Comparison of ENCODE assay signal across 8 cellular contexts in the genomic region with DNA sequence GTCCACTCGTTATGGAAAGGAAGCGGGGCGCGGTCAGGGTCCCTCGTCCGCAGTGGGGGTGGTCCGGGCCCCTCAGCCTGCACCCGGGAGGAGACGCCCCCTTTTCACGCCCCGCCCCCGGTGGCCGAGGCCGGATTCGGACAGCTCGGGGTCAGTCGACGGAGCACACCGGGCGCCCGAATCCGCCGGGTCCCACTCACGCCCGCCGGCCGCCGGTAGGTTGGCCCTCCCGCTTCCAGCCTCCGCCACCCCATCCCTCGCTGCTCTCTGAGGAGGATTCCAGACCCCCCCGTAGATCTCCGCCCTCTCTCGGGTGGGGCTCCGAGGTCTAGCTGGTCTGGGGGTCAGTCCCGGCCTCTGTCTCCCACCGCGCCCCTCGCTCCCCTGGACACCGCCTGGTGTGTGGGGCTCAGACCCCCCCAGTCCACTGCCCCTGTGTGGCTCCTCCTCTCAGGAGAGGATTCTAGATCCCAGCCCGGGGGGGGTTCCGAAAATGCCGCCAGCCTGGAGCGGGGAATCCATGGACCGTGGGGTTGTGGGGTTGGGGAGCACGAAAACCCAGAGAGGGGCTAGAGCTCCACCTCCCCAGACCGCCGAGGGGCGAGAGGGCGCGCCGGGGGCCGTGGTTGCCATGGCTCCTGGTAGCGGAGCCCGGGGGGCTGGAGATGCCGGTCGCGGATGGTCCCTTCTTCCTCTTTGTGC. TPM values are rescaled to one million over a fixed set of nuclear protein-coding genes. Genes with fewer than 3 reads are reported as not detected.
DNase-seq lines count a peak whose midpoint lies in the region; ATAC-seq and TF ChIP-seq lines count a peak whose summit lies in the region.

No MANE protein-coding gene starts in this region.

- CTCF ChIA-PET in naive thymus-derived CD4-positive, alpha-beta T cell (lab: Charles Lee) = no interaction called here

- POLR2A ChIA-PET in naive thymus-derived CD4-positive, alpha-beta T cell (lab: Charles Lee) = no interaction called here

- peaks cover 22 to 53% (median 43%) of the 10 kb centered on the region in 5 donors for H3K27me3 Mint-ChIP-seq in naive thymus-derived CD4-positive, alpha-beta T cell
- peaks cover 10% of the 10 kb centered on the region for H3K27me3 Mint-ChIP-seq in activated T-helper 2 cell treated with anti-CD3 and anti-CD28 coated beads, Interferon-gamma antibody, Interleukin-2, Interleukin-4, amounts not matched to agents 10 μg/mL and 5 μg/mL and 100 μg/mL, durations not matched to agents 14 hours and 24 hours and 36 hours (ENCODE audit: low read depth)

- H3K4me3 ChIP-seq in left ventricle myocardium inferior (peak overlapping the region; percentile 74), skeletal muscle tissue (ENCODE audit: low read length in 3 of 3) (peak overlapping the region; percentile 54 to 67 (median 58)), Karpas-422 (ENCODE audit: low read length) (no peak overlapping the region)
- H3K4me3 ChIP-seq in naive thymus-derived CD4-positive, alpha-beta T cell (ENCODE audit: low read length) = no peak overlapping the region
- H3K4me3 ChIP-seq in effector memory CD4-positive, alpha-beta T cell (ENCODE audit: insufficient read depth, low read depth, low read length, poor library complexity, severe bottlenecking) = no peak overlapping the region

- H3K9me3 ChIP-seq in left ventricle myocardium inferior (replicated peaks) (no peaks in the 10 kb centered on the region), skeletal muscle tissue (ENCODE audit: control insufficient read depth in 3 of 3, low read length in 3 of 3) (no peaks in the 10 kb centered on the region), Karpas-422 (ENCODE audit: low read length) (no peaks in the 10 kb centered on the region)
- H3K9me3 ChIP-seq in naive thymus-derived CD4-positive, alpha-beta T cell (ENCODE audit: control insufficient read depth in 2 of 3, low read length in 3 of 3) = no peaks in the 10 kb centered on the region
- no peaks in the 10 kb centered on the region for H3K9me3 ChIP-seq in effector memory CD4-positive, alpha-beta T cell (ENCODE audit: control insufficient read depth, low read length)

- no peak overlapping the region for H3K27ac Mint-ChIP-seq in naive thymus-derived CD4-positive, alpha-beta T cell
- H3K27ac Mint-ChIP-seq in activated T-helper 2 cell treated with anti-CD3 and anti-CD28 coated beads, Interferon-gamma antibody, Interleukin-2, Interleukin-4, amounts not matched to agents 10 μg/mL and 5 μg/mL and 100 μg/mL, durations not matched to agents 14 hours and 24 hours and 36 hours = no peak overlapping the region

- H3K36me3 ChIP-seq in left ventricle myocardium inferior = no peaks in the 10 kb centered on the region
- H3K36me3 ChIP-seq in skeletal muscle tissue (ENCODE audit: control insufficient read depth in 3 of 3, insufficient read depth in 3 of 3, low read length in 3 of 3) = no peaks in the 10 kb centered on the region
- no peaks in the 10 kb centered on the region for H3K36me3 ChIP-seq in Karpas-422 (ENCODE audit: insufficient read depth, low read length)
- H3K36me3 ChIP-seq in naive thymus-derived CD4-positive, alpha-beta T cell (ENCODE audit: control insufficient read depth in 2 of 3, insufficient read depth in 3 of 3, low read length in 3 of 3) = no peaks in the 10 kb centered on the region
- H3K36me3 ChIP-seq in effector memory CD4-positive, alpha-beta T cell (ENCODE audit: control insufficient read depth, insufficient read depth, low read length) = no peaks in the 10 kb centered on the region

- H3K27me3 ChIP-seq in left ventricle myocardium inferior (ENCODE audit: low read depth) (peaks cover 51% of the 10 kb centered on the region), skeletal muscle tissue (ENCODE audit: control insufficient read depth in 3 of 3, insufficient read depth in 3 of 3, low read length in 3 of 3) (peaks cover 18 to 25% (median 23%) of the 10 kb centered on the region in 3 donors), Karpas-422 (ENCODE audit: low read length) (no peaks in the 10 kb centered on the region)
- H3K27me3 ChIP-seq in naive thymus-derived CD4-positive, alpha-beta T cell (ENCODE audit: control insufficient read depth in 2 of 2, insufficient read depth in 2 of 2, low read length in 2 of 2) = no peaks in the 10 kb centered on the region
- peaks cover 13% of the 10 kb centered on the region for H3K27me3 ChIP-seq in effector memory CD4-positive, alpha-beta T cell (replicated peaks; ENCODE audit: control insufficient read depth, insufficient read depth, low read length, poor library complexity, severe bottlenecking)

- H3K9me2 ChIP-seq in Karpas-422 (replicated peaks; ENCODE audit: insufficient read depth, low read length) = no peaks in the 10 kb centered on the region

- peaks cover 0 to 9% (median 3%) of the 10 kb centered on the region in 11 donors for H3K9me3 Mint-ChIP-seq in naive thymus-derived CD4-positive, alpha-beta T cell
- no peaks in the 10 kb centered on the region for H3K9me3 Mint-ChIP-seq in activated T-helper 2 cell treated with anti-CD3 and anti-CD28 coated beads, Interferon-gamma antibody, Interleukin-2, Interleukin-4, amounts not matched to agents 10 μg/mL and 5 μg/mL and 100 μg/mL, durations not matched to agents 14 hours and 24 hours and 36 hours

- peak overlapping the region in 1 of 10 donors; percentile 68 for H3K4me3 Mint-ChIP-seq in naive thymus-derived CD4-positive, alpha-beta T cell
- no peak overlapping the region for H3K4me3 Mint-ChIP-seq in activated T-helper 2 cell treated with anti-CD3 and anti-CD28 coated beads, Interferon-gamma antibody, Interleukin-2, Interleukin-4, amounts not matched to agents 10 μg/mL and 5 μg/mL and 100 μg/mL, durations not matched to agents 14 hours and 24 hours and 36 hours (ENCODE audit: low read depth)

- H3K27ac ChIP-seq in left ventricle myocardium inferior (replicated peaks) = peak overlapping the region; percentile 59
- H3K27ac ChIP-seq in skeletal muscle tissue (ENCODE audit: low read depth, low read length) = no peak overlapping the region
- H3K27ac ChIP-seq in Karpas-422 (ENCODE audit: low read length) = no peak overlapping the region
- no peak overlapping the region for H3K27ac ChIP-seq in naive thymus-derived CD4-positive, alpha-beta T cell (ENCODE audit: low read depth, low read length)
- no peak overlapping the region for H3K27ac ChIP-seq in effector memory CD4-positive, alpha-beta T cell (ENCODE audit: insufficient read depth, low read length, poor library complexity, severe bottlenecking)

- H3K79me2 ChIP-seq in Karpas-422 (ENCODE audit: low read length) = no peaks in the 10 kb centered on the region

- DNase-seq in NCI-H146 treated with DMSO at 0.1 percent for 48 hours (lab: John Stamatoyannopoulos, UW; ENCODE audit: unreplicated experiment) (peak; percentile 32), left ventricle myocardium inferior (peak; percentile 13), Karpas-422 (no peak)
- DNase-seq in naive thymus-derived CD4-positive, alpha-beta T cell = no peak
- no peak for DNase-seq in activated T-helper 2 cell treated with anti-CD3 and anti-CD28 coated beads, Interferon-gamma antibody, Interleukin-2, Interleukin-4, amounts not matched to agents 10 μg/mL and 5 μg/mL and 100 μg/mL, durations not matched to agents 14 hours and 24 hours and 36 hours (ENCODE audit: low spot score)
- no peak for DNase-seq in effector memory CD4-positive, alpha-beta T cell

- peaks cover 0 to 5% (median 3%) of the 10 kb centered on the region in 5 donors for H3K36me3 Mint-ChIP-seq in naive thymus-derived CD4-positive, alpha-beta T cell
- H3K36me3 Mint-ChIP-seq in activated T-helper 2 cell treated with anti-CD3 and anti-CD28 coated beads, Interferon-gamma antibody, Interleukin-2, Interleukin-4, amounts not matched to agents 10 μg/mL and 5 μg/mL and 100 μg/mL, durations not matched to agents 14 hours and 24 hours and 36 hours (ENCODE audit: low read depth) = no peaks in the 10 kb centered on the region

- no peak overlapping the region for H3K4me2 ChIP-seq in Karpas-422 (ENCODE audit: low read depth, low read length, poor library complexity, severe bottlenecking)

- H2AFZ ChIP-seq in Karpas-422 (ENCODE audit: low read length) = no peak overlapping the region

- intact Hi-C loops in left ventricle myocardium inferior (cut with micrococcal nuclease) = no loop called here
- intact Hi-C loops in naive thymus-derived CD4-positive, alpha-beta T cell (cut with micrococcal nuclease) = no loop called here
- intact Hi-C loops in activated T-helper 2 cell treated with anti-CD3 and anti-CD28 coated beads, Interferon-gamma antibody, Interleukin-2, Interleukin-4, amounts not matched to agents 10 μg/mL and 5 μg/mL and 100 μg/mL, durations not matched to agents 14 hours and 24 hours and 36 hours (cut with micrococcal nuclease) = no loop called here

- H3K9ac ChIP-seq in skeletal muscle tissue (ENCODE audit: low read depth in 1 of 3, low read length in 3 of 3) = peak overlapping the region in 1 of 3 donors; percentile 3
- H3K9ac ChIP-seq in Karpas-422 (ENCODE audit: low read length) = no peak overlapping the region

- H3K4me1 Mint-ChIP-seq in naive thymus-derived CD4-positive, alpha-beta T cell = peaks cover 0 to 6% (median 6%) of the 10 kb centered on the region in 7 donors
- no peaks in the 10 kb centered on the region for H3K4me1 Mint-ChIP-seq in activated T-helper 2 cell treated with anti-CD3 and anti-CD28 coated beads, Interferon-gamma antibody, Interleukin-2, Interleukin-4, amounts not matched to agents 10 μg/mL and 5 μg/mL and 100 μg/mL, durations not matched to agents 14 hours and 24 hours and 36 hours (ENCODE audit: low read depth)

- H4K20me1 ChIP-seq in Karpas-422 (ENCODE audit: insufficient read depth, low read depth, low read length) = no peaks in the 10 kb centered on the region

- no peak for TF ChIP-seq CTCF in left ventricle myocardium inferior (IDR thresholded peaks at IDR 0.05; ENCODE audit: borderline replicate concordance)

- H3K4me1 ChIP-seq in left ventricle myocardium inferior = peaks cover 22% of the 10 kb centered on the region
- H3K4me1 ChIP-seq in skeletal muscle tissue (ENCODE audit: control insufficient read depth in 3 of 3, insufficient read depth in 3 of 3, low read length in 3 of 3) = peaks cover 2 to 9% (median 6%) of the 10 kb centered on the region in 3 donors
- H3K4me1 ChIP-seq in Karpas-422 (ENCODE audit: low read length) = no peaks in the 10 kb centered on the region
- no peaks in the 10 kb centered on the region for H3K4me1 ChIP-seq in naive thymus-derived CD4-positive, alpha-beta T cell (ENCODE audit: control insufficient read depth in 2 of 2, insufficient read depth in 2 of 2, low read length in 2 of 2)
- H3K4me1 ChIP-seq in effector memory CD4-positive, alpha-beta T cell (ENCODE audit: control insufficient read depth, insufficient read depth, low read length, poor library complexity, severe bottlenecking) = no peaks in the 10 kb centered on the region

- peak; percentile 29 for ATAC-seq in GM19025 (IDR thresholded peaks at IDR 0.05; ENCODE audit: low read depth, unreplicated experiment)
- no peak for ATAC-seq in naive thymus-derived CD4-positive, alpha-beta T cell

RNA-seq across cellular contexts. Expression of a gene that starts 0.7 kb away (rescaled TPM):
- total RNA-seq in left ventricle myocardium inferior = 8.8 TPM
- 9.9 TPM for total RNA-seq in skeletal muscle tissue
- total RNA-seq in Karpas-422 (2014; rRNA removed; shearing (Covaris generic); ENCODE audit: low replicate concordance) = 9.9 and 23.3 TPM in 2 replicates
- total RNA-seq in naive thymus-derived CD4-positive, alpha-beta T cell = not detected
- not detected for polyA plus RNA-seq in naive thymus-derived CD4-positive, alpha-beta T cell
- total RNA-seq in activated T-helper 2 cell treated with anti-CD3 and anti-CD28 coated beads, Interferon-gamma antibody, Interleukin-2, Interleukin-4, amounts not matched to agents 10 μg/mL and 5 μg/mL and 100 μg/mL, durations not matched to agents 14 hours and 24 hours and 36 hours = not detected in 2 replicates

Comparison
In these comparisons a context has a peak if more than half of its experiments do, and no peak if none do; other contexts are left out.
1. DNase-seq: peak in NCI-H146 treated with DMSO at 0.1 percent for 48 hours (single experiment) and left ventricle myocardium inferior (single experiment); none in Karpas-422 (single experiment), naive thymus-derived CD4-positive, alpha-beta T cell (0 of 9), activated T-helper 2 cell treated with anti-CD3 and anti-CD28 coated beads, Interferon-gamma antibody, Interleukin-2, Interleukin-4, amounts not matched to agents 10 μg/mL and 5 μg/mL and 100 μg/mL, durations not matched to agents 14 hours and 24 hours and 36 hours (single experiment) and effector memory CD4-positive, alpha-beta T cell (0 of 3).
2. H3K4me3 ChIP-seq: peak in left ventricle myocardium inferior (single experiment) and skeletal muscle tissue (3 of 3); none in Karpas-422 (single experiment), naive thymus-derived CD4-positive, alpha-beta T cell (single experiment) and effector memory CD4-positive, alpha-beta T cell (single experiment).